Comparison of ENCODE assay signal across 22 cellular contexts in the genomic region with DNA sequence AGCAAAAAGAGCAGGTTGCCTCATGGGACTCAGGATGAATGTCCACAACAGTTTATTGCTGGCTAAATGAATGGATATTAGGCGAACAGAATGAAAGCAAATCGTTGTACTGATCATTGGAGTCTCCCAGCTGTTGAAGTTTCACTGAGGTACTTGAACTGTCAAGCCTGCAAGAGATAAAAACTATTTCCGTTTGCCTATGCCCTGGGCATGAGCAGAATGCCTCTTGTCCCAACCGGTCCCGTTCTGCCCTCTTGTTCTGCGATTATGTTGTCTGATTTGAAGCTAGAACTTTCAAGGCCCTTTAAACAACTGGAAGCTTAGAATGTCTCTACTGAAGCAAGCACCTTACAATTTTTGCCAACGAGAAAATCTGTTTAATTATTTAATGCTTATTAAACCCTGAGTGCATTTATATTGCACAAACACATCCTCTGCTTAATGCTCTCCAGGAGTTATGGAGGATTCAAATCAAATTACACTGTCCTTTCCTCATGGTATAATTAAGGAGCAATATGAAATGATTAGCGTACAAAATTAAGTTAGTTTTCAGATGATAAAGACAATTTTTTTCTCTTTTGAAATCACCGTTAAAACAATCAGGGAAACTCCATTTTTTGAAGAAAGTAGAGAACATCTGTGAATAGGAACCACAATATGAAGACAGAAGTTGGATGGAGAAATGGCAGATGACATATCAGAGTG. TPM values are rescaled to one million over a fixed set of nuclear protein-coding genes. Genes with fewer than 3 reads are reported as not detected.
A peak's percentile ranks its signal among the peaks of the same experiment; 100 is the strongest.
DNase-seq lines count a peak whose midpoint lies in the region; ATAC-seq, FAIRE-seq and TF ChIP-seq lines count a peak whose summit lies in the region.
"Had no signal": no experiment of that assay in that cellular context is flagged by ENCODE, and none has a peak within 500 bp of the region (broad histone marks: within the 10 kb centered on the region; RNA-seq: fewer than 3 reads in every experiment).

No MANE protein-coding gene starts in this region.

- H3K4me1 ChIP-seq in A549 (no peaks in the 10 kb centered on the region), BE2C (peaks cover 8% of the 10 kb centered on the region), neutrophil (ENCODE audit: control insufficient read depth in 1 of 2, insufficient read depth in 1 of 2, low read depth in 1 of 2, low read length in 1 of 2) (no peaks in the 10 kb centered on the region), Caco-2 (no peaks in the 10 kb centered on the region)
- H3K4me1 ChIP-seq: HAP-1 had no signal

- no peaks in the 10 kb centered on the region for H3K4me1 Mint-ChIP-seq in Caco-2 (ENCODE audit: low read depth, unreplicated experiment)

- intact Hi-C loops in Caco-2 (cut with micrococcal nuclease; ENCODE audit: unreplicated experiment) = no loop called here

- CTCF ChIA-PET in A549 (lab: Yijun Ruan, JAX) (interaction anchor here (0.8 to 1.5 kb wide), 6 partner anchors 13 to 516 kb away, joined by 3 to 6 read pairs (median 4); no protein-coding TSS in a partner anchor), Caco-2 (lab: Charles Lee) (no interaction called here)

- ATAC-seq in A549 = no peak
- no peak for ATAC-seq in HG02981 (IDR thresholded peaks at IDR 0.05; ENCODE audit: unreplicated experiment)

- no peak overlapping the region for H3K4me3 Mint-ChIP-seq in Caco-2 (ENCODE audit: unreplicated experiment)
- H3K4me3 Mint-ChIP-seq: B cell, CD14-positive monocyte, HFFc6 had no signal

- no peak for TF ChIP-seq RAD21 in A549 (conservative IDR thresholded peaks at IDR 0.05 in 1 of 2, IDR thresholded peaks at IDR 0.05 in 1 of 2)

- H3K27me3 Mint-ChIP-seq in Caco-2 (ENCODE audit: insufficient read depth, unreplicated experiment) = no peaks in the 10 kb centered on the region
- H3K27me3 Mint-ChIP-seq: B cell had no signal

- no peaks in the 10 kb centered on the region for H3K9me3 ChIP-seq in A549
- H3K9me3 ChIP-seq in BE2C = no peaks in the 10 kb centered on the region
- H3K9me3 ChIP-seq in neutrophil = no peaks in the 10 kb centered on the region
- H3K9me3 ChIP-seq in Caco-2 = no peaks in the 10 kb centered on the region
- H3K9me3 ChIP-seq: HAP-1, MG63 had no signal

- 75% methylated on average over 9 of the region's 9 CpGs for WGBS in A549 (ENCODE audit: missing lambda C conversion rate)

- TF ChIP-seq CTCF in A549 (IDR thresholded peaks at IDR 0.05) (no peak), BE2C (IDR thresholded peaks at IDR 0.05; ENCODE audit: low read depth, low read length) (no peak), neutrophil (IDR thresholded peaks at IDR 0.05) (no peak), Caco-2 (IDR thresholded peaks at IDR 0.05; ENCODE audit: insufficient read depth in 1 of 2, low read depth in 1 of 2, low read length in 1 of 2, severe bottlenecking in 1 of 2, unreplicated experiment in 1 of 2) (no peak)

- POLR2A ChIA-PET in A549 (lab: Yijun Ruan, JAX) (no interaction called here), Caco-2 (lab: Charles Lee) (no interaction called here)

- no peaks in the 10 kb centered on the region for H3K27me3 ChIP-seq in BE2C
- no peaks in the 10 kb centered on the region for H3K27me3 ChIP-seq in neutrophil
- H3K27me3 ChIP-seq in Caco-2 (replicated peaks; ENCODE audit: control insufficient read depth, insufficient read depth, low read length) = no peaks in the 10 kb centered on the region
- H3K27me3 ChIP-seq: MG63 had no signal

- no peaks in the 10 kb centered on the region for H3K9me3 Mint-ChIP-seq in Caco-2 (ENCODE audit: unreplicated experiment)
- H3K9me3 Mint-ChIP-seq: CD14-positive monocyte, HFFc6 had no signal

- TF ChIP-seq EP300 in A549 (IDR thresholded peaks at IDR 0.05) = no peak

- no peaks in the 10 kb centered on the region for H3K36me3 Mint-ChIP-seq in Caco-2 (ENCODE audit: insufficient read depth, unreplicated experiment)

- H3K36me3 ChIP-seq in BE2C (no peaks in the 10 kb centered on the region), neutrophil (peaks cover 76% of the 10 kb centered on the region), Caco-2 (ENCODE audit: control insufficient read depth, insufficient read depth, low read length) (no peaks in the 10 kb centered on the region)
- H3K36me3 ChIP-seq: HAP-1, MG63 had no signal

- H3K4me3 ChIP-seq in A549 (no peak overlapping the region), BE2C (ENCODE audit: low read depth, low read length) (peak overlapping the region; percentile 20), neutrophil (ENCODE audit: low read depth in 1 of 2, low read length in 1 of 2) (no peak overlapping the region), Caco-2 (ENCODE audit: low read depth, low read length) (no peak overlapping the region)
- H3K4me3 ChIP-seq: HAP-1, MG63 had no signal

- peak; percentile 49 for FAIRE-seq in A549 (lab: Jason Lieb, UNC)
- FAIRE-seq: D721Med had no signal

- TF ChIP-seq POLR2A in A549 (IDR thresholded peaks at IDR 0.05; ENCODE audit: low read length) = no peak

- H3K27ac Mint-ChIP-seq in Caco-2 (ENCODE audit: unreplicated experiment) = no peak overlapping the region
- H3K27ac Mint-ChIP-seq: B cell, HFFc6 had no signal

- no peak overlapping the region for H3K27ac ChIP-seq in A549
- H3K27ac ChIP-seq in epithelial cell of prostate = peak overlapping the region; percentile 72
- H3K27ac ChIP-seq in neutrophil = peak overlapping the region; percentile 15

- no peak overlapping the region for H3K4me2 ChIP-seq in A549

- BruUV-seq in Caco-2 (replicated peaks; lab: Mats Ljungman, UMichigan) = no TSS peak

- DNase-seq in A549 (ENCODE audit: low read depth in 1 of 2, low spot score in 1 of 2) (no peak), BE2C (no peak), epithelial cell of prostate (ENCODE audit: low read depth, low spot score) (no peak), Caco-2 (no peak)
- no peak for DNase-seq in activated CD8-positive, alpha-beta memory T cell treated with anti-CD3 and anti-CD28 coated beads, Interleukin-2, amount 50 U/mL, for 48 hours
- DNase-seq: GOT3, HFFc6, IMR-90, KG1, NCI-H1105 treated with DMSO at 0.1 percent for 48 hours, NCI-H2029, NCI-H446 treated with DMSO at 0.1 percent for 48 hours, NCI-H69, RPMI8226, SHP77 had no signal

TF ChIP-seq in A549, 52 proteins besides CTCF, POLR2A, EP300 and RAD21 (continues in another document):
- TF ChIP-seq RFX5 (IDR thresholded peaks at IDR 0.05) = no peak
- no peak for TF ChIP-seq EHMT2 (IDR thresholded peaks at IDR 0.05; ENCODE audit: low read depth)
- TF ChIP-seq HDAC2 (IDR thresholded peaks at IDR 0.05) = no peak
- no peak for TF ChIP-seq CHD2 (IDR thresholded peaks at IDR 0.05; ENCODE audit: low read length, partially characterized antibody)
- TF ChIP-seq KDM5A (IDR thresholded peaks at IDR 0.05) = no peak
- no peak for TF ChIP-seq ZSCAN20 (CRISPR knock-in tag; IDR thresholded peaks at IDR 0.05)
- no peak for TF ChIP-seq NPAS2 (CRISPR knock-in tag; IDR thresholded peaks at IDR 0.05; ENCODE audit: borderline replicate concordance)
- TF ChIP-seq, protein P1, sequence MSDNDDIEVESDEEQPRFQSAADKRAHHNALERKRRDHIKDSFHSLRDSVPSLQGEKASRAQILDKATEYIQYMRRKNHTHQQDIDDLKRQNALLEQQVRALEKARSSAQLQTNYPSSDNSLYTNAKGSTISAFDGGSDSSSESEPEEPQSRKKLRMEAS (IDR thresholded peaks at IDR 0.05) = no peak
- no peak for TF ChIP-seq KDM1A (IDR thresholded peaks at IDR 0.05; ENCODE audit: low read depth)
- TF ChIP-seq, protein P2, sequence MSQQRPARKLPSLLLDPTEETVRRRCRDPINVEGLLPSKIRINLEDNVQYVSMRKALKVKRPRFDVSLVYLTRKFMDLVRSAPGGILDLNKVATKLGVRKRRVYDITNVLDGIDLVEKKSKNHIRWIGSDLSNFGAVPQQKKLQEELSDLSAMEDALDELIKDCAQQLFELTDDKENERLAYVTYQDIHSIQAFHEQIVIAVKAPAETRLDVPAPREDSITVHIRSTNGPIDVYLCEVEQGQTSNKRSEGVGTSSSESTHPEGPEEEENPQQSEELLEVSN (IDR thresholded peaks at IDR 0.05; ENCODE audit: borderline replicate concordance, low read depth) = no peak
- TF ChIP-seq BHLHE40 (IDR thresholded peaks at IDR 0.05; ENCODE audit: low read depth, low read length) = no peak
- TF ChIP-seq PHF8 (IDR thresholded peaks at IDR 0.05; ENCODE audit: borderline replicate concordance, low read depth) = no peak
- no peak for TF ChIP-seq RARB (CRISPR knock-in tag; IDR thresholded peaks at IDR 0.05)
- no peak for TF ChIP-seq SREBF2 (IDR thresholded peaks at IDR 0.05)
- TF ChIP-seq ZC3H11A (IDR thresholded peaks at IDR 0.05) = no peak; the same call in 1 of the 2 replicates

RNA-seq across cellular contexts. Expression of a gene that starts 17.7 kb away (rescaled TPM):
- polyA plus RNA-seq in A549 (2011; rRNA removed) = 42.7 and 68.7 TPM in 2 replicates
- polyA plus RNA-seq in A549 (2012; cell fraction: cytosol; rRNA removed) = 6.6 and 9.2 TPM in 2 replicates
- 6.0 and 7.1 TPM in 2 replicates for polyA plus RNA-seq in A549 (2012; cell fraction: nucleus; rRNA removed)
- 16.6 to 20.0 TPM (median 18.7 TPM) in 3 replicates for polyA plus RNA-seq in A549 (2017; fragmentation: RNase III; extraction: RNeasy Plus Mini Kit Qiagen cat#74134 plus additional on column Dnase treatment)
- 42.8 and 63.3 TPM in 2 replicates for polyA minus RNA-seq in A549 (2011; rRNA and poly(A)+ RNA removed)
- polyA plus RNA-seq in BE2C (2012; ENCODE audit: insufficient read depth, insufficient read length, low read depth) = 7.5 TPM
- total RNA-seq in Caco-2 (2022) = 4.7 and 6.3 TPM in 2 replicates

RNA-seq across cellular contexts. Expression of a gene that starts 37.5 kb away (rescaled TPM):
- 26.9 and 28.9 TPM in 2 replicates for polyA plus RNA-seq in A549 (2011; rRNA removed)
- 5.2 and 6.6 TPM in 2 replicates for polyA plus RNA-seq in A549 (2012; cell fraction: cytosol; rRNA removed)
- polyA plus RNA-seq in A549 (2012; cell fraction: nucleus; rRNA removed) = 3.6 and 5.1 TPM in 2 replicates
- 16.1 to 18.2 TPM (median 16.6 TPM) in 3 replicates for polyA plus RNA-seq in A549 (2017; fragmentation: RNase III; extraction: RNeasy Plus Mini Kit Qiagen cat#74134 plus additional on column Dnase treatment)
- 19.1 and 22.3 TPM in 2 replicates for polyA minus RNA-seq in A549 (2011; rRNA and poly(A)+ RNA removed)
- 24.5 TPM for polyA plus RNA-seq in BE2C (2012; ENCODE audit: insufficient read depth, insufficient read length, low read depth)
- total RNA-seq in Caco-2 (2022) = 40.2 and 41.2 TPM in 2 replicates

Comparison
In these comparisons a context has a peak if more than half of its experiments do, and no peak if none do; other contexts are left out.
1. H3K27ac ChIP-seq: peak in epithelial cell of prostate (single experiment) and neutrophil (single experiment); none in A549 (0 of 2).